ENCODE assay signal across 11 cellular contexts in the genomic region with DNA sequence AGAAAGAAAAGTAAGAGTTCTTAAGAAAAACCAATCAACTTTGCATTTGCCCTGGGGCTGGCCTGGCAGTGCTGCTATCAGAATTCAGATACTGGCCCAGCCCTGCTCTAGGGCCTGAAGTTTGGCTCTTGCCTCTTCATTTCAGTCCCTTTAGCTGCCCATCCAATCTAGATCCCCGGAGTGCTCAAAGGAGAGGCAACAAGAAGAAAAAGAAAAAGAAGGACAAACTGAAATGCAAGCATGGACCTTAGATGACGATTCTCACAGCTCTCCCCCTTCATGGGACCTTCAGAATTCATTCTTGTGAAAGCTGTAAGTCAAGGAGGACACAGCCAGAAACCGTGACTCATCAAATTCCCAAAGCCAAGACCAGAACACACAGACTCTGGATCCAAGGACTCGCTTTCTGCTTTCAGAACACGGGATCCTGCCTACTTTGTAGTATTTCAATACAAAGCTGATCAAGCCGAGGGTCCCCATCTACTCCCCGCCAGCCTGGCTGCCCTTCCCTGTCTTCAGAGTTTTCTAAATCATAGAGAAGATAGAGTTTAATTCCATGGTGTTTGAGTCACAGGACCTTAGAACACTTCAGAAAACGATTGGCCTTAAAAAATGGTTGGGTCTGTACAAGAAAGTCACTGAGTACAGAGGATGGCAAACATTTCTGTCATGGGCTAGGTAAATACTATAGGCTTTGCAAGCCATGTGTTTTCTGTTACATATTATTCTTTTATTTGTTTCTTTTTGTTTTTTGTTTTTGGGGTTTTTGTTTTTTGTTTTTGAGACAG.
DNase-seq lines count a peak whose midpoint lies in the region; ATAC-seq and TF ChIP-seq lines count a peak whose summit lies in the region.
"Had no signal": no experiment of that assay in that cellular context is flagged by ENCODE, and none has a peak within 500 bp of the region (broad histone marks: within the 10 kb centered on the region; RNA-seq: fewer than 3 reads in every experiment).

No MANE protein-coding gene starts in this region.

- no peaks in the 10 kb centered on the region for H3K27me3 Mint-ChIP-seq in neural crest cell (ENCODE audit: low read depth)
- H3K27me3 Mint-ChIP-seq: effector memory CD8-positive, alpha-beta T cell had no signal

- H3K36me3 Mint-ChIP-seq in neural crest cell (ENCODE audit: low read depth): no peaks in the 10 kb centered on the region

- H3K27me3 ChIP-seq in H7 (ENCODE audit: control insufficient read depth, insufficient read depth, low read length): no peaks in the 10 kb centered on the region
- H3K27me3 ChIP-seq: SJSA1 had no signal

- peaks cover 8% of the 10 kb centered on the region for H3K4me1 Mint-ChIP-seq in neural crest cell

- CTCF ChIA-PET in AG04449 (lab: Yijun Ruan, JAX): interaction anchor here (0.8 kb wide), 1 partner anchor 192 kb away, joined by 3 read pairs; no protein-coding TSS in a partner anchor

- H3K4me3 ChIP-seq in AG04449 (ENCODE audit: low read depth, low read length) (no peak overlapping the region), fibroblast of mammary gland (ENCODE audit: control insufficient read depth, low read depth, low read length) (no peak overlapping the region), H7 (ENCODE audit: insufficient read depth, low read depth, low read length) (no peak overlapping the region)
- H3K4me3 ChIP-seq: SJSA1 had no signal

- ATAC-seq in GM19455 (IDR thresholded peaks at IDR 0.05; ENCODE audit: unreplicated experiment) (no peak), HG03045 (IDR thresholded peaks at IDR 0.05; ENCODE audit: unreplicated experiment) (no peak)
- ATAC-seq: effector memory CD8-positive, alpha-beta T cell had no signal

- H3K36me3 ChIP-seq in H7 (replicated peaks; ENCODE audit: control insufficient read depth, insufficient read depth, low read length): no peaks in the 10 kb centered on the region
- H3K36me3 ChIP-seq: SJSA1 had no signal

- POLR2A ChIA-PET in AG04449 (lab: Yijun Ruan, JAX): no interaction called here

- H3K9me3 Mint-ChIP-seq in neural crest cell: no peaks in the 10 kb centered on the region
- H3K9me3 Mint-ChIP-seq: effector memory CD8-positive, alpha-beta T cell had no signal

- peak overlapping the region; percentile 91 for H3K27ac Mint-ChIP-seq in neural crest cell (ENCODE audit: unreplicated experiment)
- H3K27ac Mint-ChIP-seq: effector memory CD8-positive, alpha-beta T cell had no signal

- H3K4me3 Mint-ChIP-seq in neural crest cell: no peak overlapping the region
- H3K4me3 Mint-ChIP-seq: effector memory CD8-positive, alpha-beta T cell had no signal

- TF ChIP-seq CTCF in AG04449 (IDR thresholded peaks at IDR 0.05; ENCODE audit: insufficient read depth, low read length, missing control alignments) (no peak), fibroblast of mammary gland (conservative IDR thresholded peaks at IDR 0.05; ENCODE audit: control insufficient read depth, insufficient read depth, low read depth, low read length) (no peak), neural crest cell (conservative IDR thresholded peaks at IDR 0.05) (no peak)

- DNase-seq in AG04449 (ENCODE audit: low read depth, low spot score) (peak; percentile 41), fibroblast of mammary gland (ENCODE audit: low read depth) (peak; percentile 93), neural crest cell (ENCODE audit: low read depth, low spot score) (no peak), H7 (no peak), DMS114 treated with DMSO at 0.1 percent for 48 hours (lab: John Stamatoyannopoulos, UW; ENCODE audit: unreplicated experiment) (no peak)
- DNase-seq: DMS153; effector memory CD8-positive, alpha-beta T cell had no signal

TF ChIP-seq in PFSK-1, 5 proteins besides CTCF, POLR2A, EP300 and RAD21:
- no peak for TF ChIP-seq SIN3A (IDR thresholded peaks at IDR 0.05; ENCODE audit: borderline replicate concordance, insufficient read depth, low read length)
- peak; percentile 24; the same call in 1 of the 2 replicates for TF ChIP-seq POLR2AphosphoS5 (IDR thresholded peaks at IDR 0.05; ENCODE audit: low read depth, low read length)

Comparison
In these comparisons a context has a peak if more than half of its experiments do, and no peak if none do; other contexts are left out.
1. DNase-seq: peak in AG04449 (single experiment) and fibroblast of mammary gland (single experiment); none in neural crest cell (single experiment), H7 (single experiment) and DMS114 treated with DMSO at 0.1 percent for 48 hours (single experiment).